Comparison of ENCODE assay signal across 13 cellular contexts in the genomic region with DNA sequence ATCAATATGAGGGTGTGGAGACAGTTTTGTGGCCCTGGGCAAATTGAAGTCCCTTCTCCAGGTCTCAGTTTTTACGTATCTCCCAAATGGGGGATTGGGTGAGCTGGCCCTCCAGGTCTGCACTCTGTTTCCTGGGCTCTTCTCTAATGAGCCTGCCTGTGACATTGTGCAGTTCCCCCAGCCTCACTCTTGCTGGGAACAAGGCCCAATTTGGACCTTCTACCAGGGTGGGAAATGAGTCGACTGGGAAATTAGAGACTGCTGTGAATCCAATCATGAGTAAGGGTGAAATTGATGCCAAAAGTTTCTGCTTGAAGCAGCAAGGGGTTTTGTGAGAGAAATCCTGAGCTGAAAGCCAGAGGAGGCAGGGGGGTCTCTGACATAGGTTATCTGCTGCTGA.
A peak's percentile ranks its signal among the peaks of the same experiment; 100 is the strongest.
DNase-seq lines count a peak whose midpoint lies in the region; ATAC-seq and TF ChIP-seq lines count a peak whose summit lies in the region.
"Had no signal": no experiment of that assay in that cellular context is flagged by ENCODE, and none has a peak within 500 bp of the region (broad histone marks: within the 10 kb centered on the region; RNA-seq: fewer than 3 reads in every experiment).

No MANE protein-coding gene starts in this region.

- no peak for TF ChIP-seq POLR2A in body of pancreas (IDR thresholded peaks at IDR 0.05)

- no peaks in the 10 kb centered on the region for H3K9me3 ChIP-seq in GM23248 (ENCODE audit: low read depth)
- no peaks in the 10 kb centered on the region for H3K9me3 ChIP-seq in RWPE2 (ENCODE audit: severe bottlenecking)
- H3K9me3 ChIP-seq in psoas muscle = no peaks in the 10 kb centered on the region
- no peaks in the 10 kb centered on the region for H3K9me3 ChIP-seq in mucosa of descending colon
- no peaks in the 10 kb centered on the region for H3K9me3 ChIP-seq in body of pancreas

- ATAC-seq in RWPE2 (ENCODE audit: low read depth) = no peak; the same call in 2 of the 3 replicates
- ATAC-seq in psoas muscle = peak in 1 of 4 donors; percentile 4
- no peak for ATAC-seq in mucosa of descending colon
- no peak for ATAC-seq in GM21825 (IDR thresholded peaks at IDR 0.05; ENCODE audit: unreplicated experiment)
- ATAC-seq in body of pancreas = no peak

- TF ChIP-seq CTCF in RWPE2 (IDR thresholded peaks at IDR 0.05; ENCODE audit: poor library complexity, severe bottlenecking) (no peak), psoas muscle (IDR thresholded peaks at IDR 0.05) (no peak), mucosa of descending colon (IDR thresholded peaks at IDR 0.05) (no peak), body of pancreas (IDR thresholded peaks at IDR 0.05) (no peak)

- intact Hi-C loops in psoas muscle (cut with DNase I) = loop anchor here in 1 of 2 donors (2.0 kb wide), 1 partner anchor 52 kb away; no protein-coding TSS in a partner anchor
- intact Hi-C loops in mucosa of descending colon (cut with DNase I, micrococcal nuclease) = loop anchor here in 1 of 2 donors (10.0 kb wide), 1 partner anchor 60 kb away; no protein-coding TSS in a partner anchor
- intact Hi-C loops in body of pancreas (cut with DNase I) = no loop called here

- H3K4me1 ChIP-seq in GM23248 (ENCODE audit: insufficient read depth) (peaks cover 23% of the 10 kb centered on the region), RWPE2 (ENCODE audit: insufficient read depth, poor library complexity, severe bottlenecking) (peaks cover 21% of the 10 kb centered on the region), psoas muscle (peaks cover 11% of the 10 kb centered on the region), mucosa of descending colon (ENCODE audit: low read depth) (peaks cover 9% of the 10 kb centered on the region), body of pancreas (peaks cover 18% of the 10 kb centered on the region)

- no peaks in the 10 kb centered on the region for H3K79me2 ChIP-seq in GM23248 (ENCODE audit: insufficient read depth)

- peak overlapping the region; percentile 52 for H3K9ac ChIP-seq in GM23248

- H3K4me3 ChIP-seq in GM23248 (no peak overlapping the region), RWPE2 (ENCODE audit: severe bottlenecking) (no peak overlapping the region), psoas muscle (no peak overlapping the region), mucosa of descending colon (no peak overlapping the region), body of pancreas (no peak overlapping the region)

- H3K27me3 ChIP-seq in GM23248 (replicated peaks; ENCODE audit: insufficient read depth) = no peaks in the 10 kb centered on the region
- no peaks in the 10 kb centered on the region for H3K27me3 ChIP-seq in RWPE2 (ENCODE audit: insufficient read depth, poor library complexity, severe bottlenecking)
- H3K27me3 ChIP-seq in psoas muscle (ENCODE audit: insufficient read depth in 3 of 3, low read length in 2 of 3) = peaks cover 0 to 2% (median 0%) of the 10 kb centered on the region in 3 donors
- no peaks in the 10 kb centered on the region for H3K27me3 ChIP-seq in body of pancreas

- DNase-seq in GM23248 (peak; percentile 67), RWPE2 (ENCODE audit: low spot score) (no peak), epithelial cell of prostate (ENCODE audit: low read depth, low spot score) (no peak), psoas muscle (no peak), mucosa of descending colon (no peak), AG20443 (ENCODE audit: low spot score) (no peak), body of pancreas (no peak)
- DNase-seq: activated CD4-positive, alpha-beta T cell treated with anti-CD3 and anti-CD28 coated beads, Interleukin-2, amount 10 ng/mL, durations not matched to agents 7 days and 5 days; activated T-cell treated with anti-CD3 and anti-CD28 coated beads, Interleukin-2, amount 50 U/mL, for 24 hours; DMS153; NCI-H1105; NCI-H345 had no signal

- no peak overlapping the region for H2AFZ ChIP-seq in GM23248

- H3F3A ChIP-seq in GM23248 (ENCODE audit: insufficient read depth) = peaks cover 16% of the 10 kb centered on the region

- no peaks in the 10 kb centered on the region for H4K20me1 ChIP-seq in GM23248 (ENCODE audit: insufficient read depth)

- in situ Hi-C loops in GM23248 (cut with MboI) = no loop called here

- H3K4me2 ChIP-seq in GM23248 (ENCODE audit: unreplicated experiment) = peak overlapping the region; percentile 50

- H3K27ac ChIP-seq in GM23248 (peak overlapping the region; percentile 75), RWPE2 (ENCODE audit: poor library complexity, severe bottlenecking) (peak overlapping the region; percentile 65), epithelial cell of prostate (peak overlapping the region; percentile 25), psoas muscle (peak overlapping the region; percentile 53), body of pancreas (peak overlapping the region in 2 of 4 donors; percentile 39 to 48)

- H3K9me2 ChIP-seq in GM23248 (ENCODE audit: insufficient read depth) = no peaks in the 10 kb centered on the region

- WGBS in GM23248 (ENCODE audit: low coverage in 1 of 2, low lambda C conversion rate in 2 of 2, missing lambda C conversion rate in 2 of 2), 2 experiments = 3 to 4% methylated on average over 2 of the region's 2 CpGs
- 27 to 34% (median 32%) methylated on average over 2 of the region's 2 CpGs for WGBS in psoas muscle, 3 donors
- 90 to 100% methylated on average over 2 of the region's 2 CpGs for WGBS in body of pancreas, 2 donors

- H3K36me3 ChIP-seq in GM23248 (ENCODE audit: low read depth) = no peaks in the 10 kb centered on the region
- no peaks in the 10 kb centered on the region for H3K36me3 ChIP-seq in RWPE2 (ENCODE audit: low read depth)
- H3K36me3 ChIP-seq in psoas muscle (ENCODE audit: insufficient read depth in 1 of 2, low read depth in 1 of 2) = no peaks in the 10 kb centered on the region
- no peaks in the 10 kb centered on the region for H3K36me3 ChIP-seq in mucosa of descending colon (ENCODE audit: low read depth)
- H3K36me3 ChIP-seq in body of pancreas (replicated peaks in 1 of 2; ENCODE audit: insufficient read depth in 1 of 2, low read depth in 2 of 2) = no peaks in the 10 kb centered on the region
